Comparison of ENCODE assay signal across 1 cellular context in genomic region chr6:16157909-16158308, GRCh38.
TF ChIP-seq lines count a peak whose summit lies in the region.

No MANE protein-coding gene starts in this region.

TF ChIP-seq in K562, 482 proteins besides CTCF, POLR2A, EP300 and RAD21 (continued from another document and continues in another):
- TF ChIP-seq ZHX1 (conservative IDR thresholded peaks at IDR 0.05; ENCODE audit: low read length) (no peak), CEBPB (tag; IDR thresholded peaks at IDR 0.05) (peak; percentile 65), BCOR (IDR thresholded peaks at IDR 0.05) (no peak), ZNF445 (CRISPR knock-in tag; IDR thresholded peaks at IDR 0.05; ENCODE audit: low read depth) (no peak), TCF15 (CRISPR knock-in tag; IDR thresholded peaks at IDR 0.05) (no peak), LEF1 (IDR thresholded peaks at IDR 0.05) (no peak), CHAMP1 (IDR thresholded peaks at IDR 0.05) (no peak), STAT5B (CRISPR knock-in tag; IDR thresholded peaks at IDR 0.05) (no peak), MED1 (CRISPR knock-in tag; IDR thresholded peaks at IDR 0.05; ENCODE audit: borderline replicate concordance) (no peak), ZNF274 (IDR thresholded peaks at IDR 0.05; ENCODE audit: borderline replicate concordance, low read depth, low read length) (no peak), PYGO2 (tag; IDR thresholded peaks at IDR 0.05) (no peak), ZNF431 (CRISPR knock-in tag; IDR thresholded peaks at IDR 0.05) (no peak), CBFA2T3 (IDR thresholded peaks at IDR 0.05) (peak; percentile 49; the same call in 1 of the 2 replicates), GTF2F1 (IDR thresholded peaks at IDR 0.05; ENCODE audit: low read depth, low read length) (no peak), FOXK2 (conservative IDR thresholded peaks at IDR 0.05 in 1 of 2, IDR thresholded peaks at IDR 0.05 in 1 of 2; ENCODE audit: low read depth in 2 of 2) (peak; percentile 89 to 90), RBM14 (IDR thresholded peaks at IDR 0.05; ENCODE audit: borderline replicate concordance, insufficient read depth, low read depth, low read length) (no peak), ZMIZ1 (IDR thresholded peaks at IDR 0.05; ENCODE audit: low read depth in 2 of 2, low read length in 2 of 2) (no peak), SMAD1 (IDR thresholded peaks at IDR 0.05; ENCODE audit: low read depth, low read length, partially characterized antibody) (no peak), ZBTB5 (IDR thresholded peaks at IDR 0.05) (no peak), KLF10 (CRISPR knock-in tag; IDR thresholded peaks at IDR 0.05) (no peak), THRA (IDR thresholded peaks at IDR 0.05) (no peak), PPARD (CRISPR knock-in tag; IDR thresholded peaks at IDR 0.05) (no peak), RBBP5 (IDR thresholded peaks at IDR 0.05; ENCODE audit: borderline replicate concordance, insufficient read depth, low read length, poor library complexity, severe bottlenecking) (no peak), CCNT2 (IDR thresholded peaks at IDR 0.05; ENCODE audit: borderline replicate concordance, extremely low read depth, insufficient read length, low read depth, low read length) (no peak), BCLAF1 (IDR thresholded peaks at IDR 0.05; ENCODE audit: borderline replicate concordance in 1 of 2, control insufficient read depth in 1 of 2, low read depth in 2 of 2, low read length in 1 of 2) (no peak), BCL6 (CRISPR knock-in tag; IDR thresholded peaks at IDR 0.05) (no peak), ZNF780A (CRISPR knock-in tag; IDR thresholded peaks at IDR 0.05) (no peak), STAT5A (IDR thresholded peaks at IDR 0.05; ENCODE audit: borderline replicate concordance, low read length) (no peak), ZNF707 (CRISPR knock-in tag; conservative IDR thresholded peaks at IDR 0.05) (no peak), MEF2A (IDR thresholded peaks at IDR 0.05; ENCODE audit: control insufficient read depth, low read depth, low read length) (no peak), THAP12 (CRISPR knock-in tag; IDR thresholded peaks at IDR 0.05) (0 out of 2 replicates have a peak, but pooled peaks have one; percentile 27), SFPQ (IDR thresholded peaks at IDR 0.05; ENCODE audit: low read depth, low read length) (no peak), POLR3G (IDR thresholded peaks at IDR 0.05; ENCODE audit: extremely low read depth, insufficient read length, insufficient replicate concordance) (no peak), RHOXF2B (CRISPR knock-in tag; conservative IDR thresholded peaks at IDR 0.05) (no peak), FOXA1 (IDR thresholded peaks at IDR 0.05; ENCODE audit: borderline replicate concordance) (no peak), ZBTB7A (IDR thresholded peaks at IDR 0.05; ENCODE audit: borderline replicate concordance, control insufficient read depth, low read depth, low read length) (no peak), XRCC4 (IDR thresholded peaks at IDR 0.05; ENCODE audit: extremely low read depth, insufficient read depth, insufficient read length) (no peak), ZBED1 (IDR thresholded peaks at IDR 0.05) (no peak), ARNT (IDR thresholded peaks at IDR 0.05) (no peak), ZEB2 (IDR thresholded peaks at IDR 0.05) (no peak), RNF2 (IDR thresholded peaks at IDR 0.05) (no peak; the same call in 1 of the 2 replicates), SOX6 (IDR thresholded peaks at IDR 0.05) (peak; percentile 12; the same call in 1 of the 2 replicates), ETV1 (tag; conservative IDR thresholded peaks at IDR 0.05; ENCODE audit: low read depth) (no peak)
